Comparison of ENCODE assay signal across 8 cellular contexts in genomic region chr1:21280011-21280471, GRCh38. TPM values are rescaled to one million over a fixed set of nuclear protein-coding genes. Genes with fewer than 3 reads are reported as not detected.
DNase-seq lines count a peak whose midpoint lies in the region; ATAC-seq and TF ChIP-seq lines count a peak whose summit lies in the region.

No MANE protein-coding gene starts in this region.

- H3K27me3 Mint-ChIP-seq in endothelial cell (ENCODE audit: unreplicated experiment) (peaks cover 8% of the 10 kb centered on the region), nephron (ENCODE audit: low read depth) (peaks cover 4% of the 10 kb centered on the region)

- H3K4me3 Mint-ChIP-seq in endothelial cell (ENCODE audit: unreplicated experiment) (peak overlapping the region; percentile 74), nephron (no peak overlapping the region)

- H3K36me3 ChIP-seq in SJCRH30, result peaks cover 10% of the 10 kb centered on the region

- H3K27ac Mint-ChIP-seq in endothelial cell (ENCODE audit: unreplicated experiment) (peak overlapping the region; percentile 100), nephron (peak overlapping the region; percentile 88 to 96 (median 94))

- no peaks in the 10 kb centered on the region for H3K9me3 Mint-ChIP-seq in endothelial cell (ENCODE audit: unreplicated experiment)
- no peaks in the 10 kb centered on the region for H3K9me3 Mint-ChIP-seq in nephron

- peaks cover 38% of the 10 kb centered on the region for H3K4me1 ChIP-seq in SJCRH30

- no peaks in the 10 kb centered on the region for H3K9me3 ChIP-seq in SJCRH30 (replicated peaks)

- TF ChIP-seq CTCF in endothelial cell (IDR thresholded peaks at IDR 0.05; ENCODE audit: unreplicated experiment), result no peak
- no peak for TF ChIP-seq CTCF in nephron (IDR thresholded peaks at IDR 0.05; ENCODE audit: unreplicated experiment in 3 of 3)

- H3K4me1 Mint-ChIP-seq in endothelial cell (ENCODE audit: unreplicated experiment) (peaks cover 67% of the 10 kb centered on the region), nephron (peaks cover 57% of the 10 kb centered on the region)

- H3K27me3 ChIP-seq in SJCRH30, result no peaks in the 10 kb centered on the region

- peaks cover 5% of the 10 kb centered on the region for H3K36me3 Mint-ChIP-seq in endothelial cell (ENCODE audit: low read depth, unreplicated experiment)
- H3K36me3 Mint-ChIP-seq in nephron (ENCODE audit: low read depth), result no peaks in the 10 kb centered on the region

- DNase-seq in AG20443 (ENCODE audit: low spot score), result peak; percentile 69
- peak; percentile 51 to 69 for DNase-seq in SJCRH30
- DNase-seq in endothelial cell (ENCODE audit: low spot score), result peak; percentile 62
- DNase-seq in dedifferentiated amniotic fluid mesenchymal stem cell (ENCODE audit: extremely low spot score), result no peak

- H3K4me3 ChIP-seq in SJCRH30, result no peak overlapping the region

- ATAC-seq in HG02840 (IDR thresholded peaks at IDR 0.05; ENCODE audit: low FRiP score, unreplicated experiment) (no peak), HG03039 (IDR thresholded peaks at IDR 0.05; ENCODE audit: unreplicated experiment) (no peak), HG02870 (IDR thresholded peaks at IDR 0.05; ENCODE audit: unreplicated experiment) (no peak)

- H3K27ac ChIP-seq in SJCRH30, result peak overlapping the region; percentile 84

RNA-seq across cellular contexts. Expression of gene ECE1, which starts 10.2 kb away (rescaled TPM):
- 73.2 and 74.5 TPM in 2 replicates for total RNA-seq in SJCRH30 (2014; rRNA removed; shearing (Covaris generic))
- 328 TPM for total RNA-seq in endothelial cell (ENCODE audit: unreplicated experiment)
